Comparison of ENCODE assay signal across 22 cellular contexts in the genomic region with DNA sequence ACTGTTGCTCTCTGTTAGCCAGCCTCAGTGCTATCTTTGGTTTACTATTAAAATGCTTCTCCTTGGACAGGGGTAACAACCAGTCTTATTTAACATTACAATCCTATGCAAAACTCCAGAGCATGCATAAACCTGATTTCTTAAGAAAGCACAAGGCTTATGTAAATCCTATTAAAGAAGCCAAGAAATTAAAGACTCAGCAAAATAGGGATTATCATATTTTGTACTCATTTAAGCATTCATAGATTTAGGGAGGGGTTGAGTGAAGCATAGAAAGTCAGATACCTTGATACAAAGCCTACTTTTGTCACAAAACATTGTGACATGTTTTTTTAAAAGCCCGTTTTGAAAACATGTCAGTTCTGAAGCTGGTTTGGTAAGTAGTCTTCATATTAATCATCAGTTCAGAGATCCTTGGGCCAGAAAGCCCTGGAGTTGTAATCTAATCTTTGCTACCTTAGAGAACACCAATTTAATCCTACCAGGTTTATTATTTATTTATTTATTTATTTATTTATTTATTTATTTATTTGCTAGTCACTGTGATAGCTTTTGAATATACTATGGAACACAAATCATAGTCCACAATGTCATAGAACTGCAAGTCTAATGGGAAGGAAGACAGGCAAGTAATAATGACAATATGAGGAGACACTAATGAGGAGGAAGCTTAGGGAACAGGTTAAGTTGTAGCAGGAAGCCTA.
DNase-seq lines count a peak whose midpoint lies in the region; ATAC-seq, FAIRE-seq and TF ChIP-seq lines count a peak whose summit lies in the region.
"Had no signal": no experiment of that assay in that cellular context is flagged by ENCODE, and none has a peak within 500 bp of the region (broad histone marks: within the 10 kb centered on the region; RNA-seq: fewer than 3 reads in every experiment).

No MANE protein-coding gene starts in this region.

- H4K20me1 ChIP-seq in GM23338 (replicated peaks; ENCODE audit: insufficient read depth) (no peaks in the 10 kb centered on the region), PC-9 (ENCODE audit: insufficient read depth) (no peaks in the 10 kb centered on the region)

- peaks cover 22% of the 10 kb centered on the region for H3K9me3 Mint-ChIP-seq in GM23338

- H3K27me3 Mint-ChIP-seq in GM23338 (ENCODE audit: insufficient read depth, low read depth, poor library complexity): no peaks in the 10 kb centered on the region
- H3K27me3 Mint-ChIP-seq: CD4-positive, alpha-beta memory T cell had no signal

- H3K36me3 ChIP-seq in GM23338 (ENCODE audit: insufficient read depth) (peaks cover 6% of the 10 kb centered on the region; the same call in 1 of the 2 replicates), PC-9 (ENCODE audit: low read depth) (no peaks in the 10 kb centered on the region)
- H3K36me3 ChIP-seq: HAP-1 had no signal

- no peak for FAIRE-seq in A549 (lab: Jason Lieb, UNC)
- FAIRE-seq: A204.1, GM12891, GM18507, H54 had no signal

- intact Hi-C loops in PC-9 (cut with micrococcal nuclease; ENCODE audit: unreplicated experiment): no loop called here

- WGBS in A549 (ENCODE audit: missing lambda C conversion rate): 0% methylated on average over 1 of the region's 1 CpG

- peaks cover 8% of the 10 kb centered on the region for H3K4me1 Mint-ChIP-seq in GM23338
- H3K4me1 Mint-ChIP-seq: CD4-positive, alpha-beta memory T cell had no signal

- no peak for TF ChIP-seq RAD21 in A549 (conservative IDR thresholded peaks at IDR 0.05 in 1 of 2, IDR thresholded peaks at IDR 0.05 in 1 of 2)

- no peaks in the 10 kb centered on the region for H3F3A ChIP-seq in GM23338 (replicated peaks; ENCODE audit: low read depth)
- H3F3A ChIP-seq in PC-9 (ENCODE audit: insufficient read depth, low read depth): no peaks in the 10 kb centered on the region

- no TSS peak for BruUV-seq in PC-9 (replicated peaks; lab: Mats Ljungman, UMichigan)

- H3K36me3 Mint-ChIP-seq in GM23338 (ENCODE audit: low read depth): peaks cover 8% of the 10 kb centered on the region; the same call in 2 of the 3 replicates
- H3K36me3 Mint-ChIP-seq: CD4-positive, alpha-beta memory T cell had no signal

- H3K79me2 ChIP-seq in GM23338 (replicated peaks; ENCODE audit: insufficient read depth): no peaks in the 10 kb centered on the region
- no peaks in the 10 kb centered on the region for H3K79me2 ChIP-seq in PC-9 (ENCODE audit: low read depth)

- H3K9me2 ChIP-seq in GM23338 (ENCODE audit: insufficient read depth) (peaks cover 13% of the 10 kb centered on the region), PC-9 (ENCODE audit: insufficient read depth) (no peaks in the 10 kb centered on the region)

- H2AFZ ChIP-seq in GM23338 (no peak overlapping the region), PC-9 (no peak overlapping the region)

- ATAC-seq in A549: no peak
- ATAC-seq in GM23338: no peak
- peak; percentile 89 for ATAC-seq in esophagus mucosa

- POLR2A ChIA-PET in A549 (lab: Yijun Ruan, JAX) (no interaction called here), PC-9 (lab: Charles Lee; ENCODE audit: unreplicated experiment) (no interaction called here)

- DNase-seq in NCI-H82 (lab: John Stamatoyannopoulos, UW) (peak; percentile 21), NCI-H82 treated with DMSO at 0.1 percent for 48 hours (lab: John Stamatoyannopoulos, UW; ENCODE audit: unreplicated experiment) (no peak), A549 (ENCODE audit: low read depth in 1 of 2, low spot score in 1 of 2) (no peak), GM23338 (ENCODE audit: low spot score) (no peak), PC-9 (no peak), DMS114 treated with DMSO at 0.1 percent for 48 hours (lab: John Stamatoyannopoulos, UW; ENCODE audit: unreplicated experiment) (no peak), SIG-M5 (lab: John Stamatoyannopoulos, UW) (no peak)
- DNase-seq: C1 segment of cervical spinal cord; Caco-2; CD4-positive, alpha-beta memory T cell; DMS 273 treated with DMSO at 0.1 percent for 48 hours; DMS53; DMS79 treated with DMSO at 0.1 percent for 48 hours; GF-D8; GOT3 had no signal

- TF ChIP-seq CTCF in A549 (IDR thresholded peaks at IDR 0.05) (no peak), GM23338 (conservative IDR thresholded peaks at IDR 0.05; ENCODE audit: low read depth in 2 of 2) (no peak), PC-9 (conservative IDR thresholded peaks at IDR 0.05) (no peak)

- no peak for TF ChIP-seq POLR2A in A549 (IDR thresholded peaks at IDR 0.05; ENCODE audit: low read length)

- H3K27ac Mint-ChIP-seq in GM23338: peak overlapping the region; percentile 1; the same call in 1 of the 2 replicates
- H3K27ac Mint-ChIP-seq: CD4-positive, alpha-beta memory T cell had no signal

- CTCF ChIA-PET in A549 (lab: Yijun Ruan, JAX): interaction anchor here (0.8 kb wide), 1 partner anchor 32 kb away, joined by 3 read pairs; no protein-coding TSS in a partner anchor
- CTCF ChIA-PET in PC-9 (lab: Charles Lee): no interaction called here

- no peak overlapping the region for H3K27ac ChIP-seq in A549
- no peak overlapping the region for H3K27ac ChIP-seq in GM23338 (ENCODE audit: low read depth)
- no peak overlapping the region for H3K27ac ChIP-seq in PC-9
- H3K27ac ChIP-seq: 22Rv1 had no signal

- no peak overlapping the region for H3K4me3 Mint-ChIP-seq in GM23338
- H3K4me3 Mint-ChIP-seq: CD4-positive, alpha-beta memory T cell had no signal

- H3K4me2 ChIP-seq in A549 (no peak overlapping the region), GM23338 (no peak overlapping the region), PC-9 (no peak overlapping the region)

- no peak for TF ChIP-seq EP300 in A549 (IDR thresholded peaks at IDR 0.05)

- no peaks in the 10 kb centered on the region; the same call in 2 of the 3 replicates for H3K9me3 ChIP-seq in A549
- no peaks in the 10 kb centered on the region for H3K9me3 ChIP-seq in PC-9 (ENCODE audit: insufficient read depth, low read depth)
- H3K9me3 ChIP-seq: Caco-2 had no signal

- H3K4me1 ChIP-seq in A549: no peaks in the 10 kb centered on the region
- 0 out of 2 replicates have a peak, but pooled peaks cover 9% of the 10 kb centered on the region for H3K4me1 ChIP-seq in GM23338 (ENCODE audit: insufficient read depth)
- no peaks in the 10 kb centered on the region for H3K4me1 ChIP-seq in PC-9 (replicated peaks; ENCODE audit: insufficient read depth)
- H3K4me1 ChIP-seq: Caco-2 had no signal

- no peak overlapping the region for H3K4me3 ChIP-seq in A549
- H3K4me3 ChIP-seq in GM23338: no peak overlapping the region
- H3K4me3 ChIP-seq in PC-9: no peak overlapping the region
- H3K4me3 ChIP-seq: HAP-1 had no signal

- H3K27me3 ChIP-seq in GM23338 (ENCODE audit: insufficient read depth) (no peaks in the 10 kb centered on the region), PC-9 (ENCODE audit: insufficient read depth, low read depth) (no peaks in the 10 kb centered on the region)

TF ChIP-seq in A549, 52 proteins besides CTCF, POLR2A, EP300 and RAD21:
- TF ChIP-seq MAFK (IDR thresholded peaks at IDR 0.05; ENCODE audit: partially characterized antibody) (peak; percentile 37), ZNF302 (CRISPR knock-in tag; IDR thresholded peaks at IDR 0.05) (no peak), ZC3H11A (IDR thresholded peaks at IDR 0.05) (peak; percentile 84)
TF ChIP-seq in A549: peak in this region for 2.

TF ChIP-seq in GM23338, 12 proteins besides CTCF, POLR2A, EP300 and RAD21:
- TF ChIP-seq NANOG (IDR thresholded peaks at IDR 0.05; ENCODE audit: borderline replicate concordance): no peak
- TF ChIP-seq POLR2AphosphoS5 (IDR thresholded peaks at IDR 0.05; ENCODE audit: low read depth): no peak
- no peak for TF ChIP-seq EZH2 (IDR thresholded peaks at IDR 0.05; ENCODE audit: low read depth, unreplicated experiment)
- TF ChIP-seq STAT1 (IDR thresholded peaks at IDR 0.05; ENCODE audit: unreplicated experiment): no peak
- TF ChIP-seq EZH2phosphoT487 (IDR thresholded peaks at IDR 0.05; ENCODE audit: unreplicated experiment): no peak
- no peak for TF ChIP-seq ZNF331 (CRISPR knock-in tag; IDR thresholded peaks at IDR 0.05; ENCODE audit: low read depth)
- TF ChIP-seq, protein P1, sequence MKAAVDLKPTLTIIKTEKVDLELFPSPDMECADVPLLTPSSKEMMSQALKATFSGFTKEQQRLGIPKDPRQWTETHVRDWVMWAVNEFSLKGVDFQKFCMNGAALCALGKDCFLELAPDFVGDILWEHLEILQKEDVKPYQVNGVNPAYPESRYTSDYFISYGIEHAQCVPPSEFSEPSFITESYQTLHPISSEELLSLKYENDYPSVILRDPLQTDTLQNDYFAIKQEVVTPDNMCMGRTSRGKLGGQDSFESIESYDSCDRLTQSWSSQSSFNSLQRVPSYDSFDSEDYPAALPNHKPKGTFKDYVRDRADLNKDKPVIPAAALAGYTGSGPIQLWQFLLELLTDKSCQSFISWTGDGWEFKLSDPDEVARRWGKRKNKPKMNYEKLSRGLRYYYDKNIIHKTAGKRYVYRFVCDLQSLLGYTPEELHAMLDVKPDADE (IDR thresholded peaks at IDR 0.05): no peak
- no peak for TF ChIP-seq JUNB (IDR thresholded peaks at IDR 0.05; ENCODE audit: unreplicated experiment)
- TF ChIP-seq CREB1 (CRISPR knock-in tag; IDR thresholded peaks at IDR 0.05; ENCODE audit: low read depth): no peak
TF ChIP-seq in GM23338: peak in this region for 0.
